In the genomic region with DNA sequence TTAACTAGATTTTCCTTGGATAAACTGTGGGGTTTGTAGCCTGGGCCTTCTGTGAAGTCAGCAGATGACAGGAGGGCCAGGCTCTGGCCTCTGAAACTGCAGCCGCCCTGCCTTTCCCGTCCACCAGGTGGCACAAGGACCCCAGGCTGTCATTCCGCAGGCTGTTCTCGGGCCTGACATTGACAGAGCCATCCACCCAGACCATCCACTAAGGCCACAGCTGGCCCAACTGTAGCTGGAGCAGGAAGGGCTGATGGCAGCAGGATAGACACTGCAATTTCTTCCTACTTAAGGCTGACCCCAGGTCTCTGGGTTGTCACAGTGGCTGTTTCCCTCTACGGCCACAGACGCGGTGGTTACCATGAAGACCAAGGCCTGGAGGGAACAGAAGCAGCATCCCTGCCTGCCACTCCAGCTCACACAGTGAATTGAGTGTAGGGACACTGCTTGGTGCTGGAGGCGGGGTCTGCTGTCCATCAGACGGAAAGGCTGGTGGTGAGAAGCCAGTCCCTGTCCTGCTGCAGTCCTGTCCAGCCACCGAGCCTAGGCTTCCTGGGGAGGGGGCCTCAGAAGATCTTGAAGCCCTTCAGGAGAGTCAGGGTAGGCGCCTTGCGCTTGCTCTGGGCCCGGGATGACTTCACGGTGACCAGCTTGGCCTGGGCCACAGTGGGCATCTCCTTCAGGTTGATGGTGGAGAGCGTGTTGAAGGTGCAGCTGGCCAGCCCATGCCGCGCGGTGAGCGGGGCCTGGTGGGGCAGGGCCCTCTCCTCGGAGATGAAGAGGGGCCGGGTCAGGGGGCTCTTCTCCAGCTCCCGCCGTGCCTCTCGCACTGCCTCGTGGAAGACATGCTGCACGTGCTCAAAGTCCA, we compare ENCODE assay signal across 10 cellular contexts. TPM values are rescaled to one million over a fixed set of nuclear protein-coding genes. Genes with fewer than 3 reads are reported as not detected.
A peak's percentile ranks its signal among the peaks of the same experiment; 100 is the strongest.
DNase-seq lines count a peak whose midpoint lies in the region; ATAC-seq, FAIRE-seq and TF ChIP-seq lines count a peak whose summit lies in the region.
"Had no signal": no experiment of that assay in that cellular context is flagged by ENCODE, and none has a peak within 500 bp of the region (broad histone marks: within the 10 kb centered on the region; RNA-seq: fewer than 3 reads in every experiment).

No MANE protein-coding gene starts in this region.

- H2AFZ ChIP-seq in endothelial cell of umbilical vein (ENCODE audit: low read depth, low read length) = no peak overlapping the region

- peak in 13 of 14 donors; percentile 31 to 75 (median 58) for DNase-seq in C1 segment of cervical spinal cord (lab: John Stamatoyannopoulos, UW)
- DNase-seq in GOT3 (lab: John Stamatoyannopoulos, UW) = peak; percentile 23
- DNase-seq in NCI-H524 treated with DMSO at 0.1 percent for 48 hours (lab: John Stamatoyannopoulos, UW) = peak; percentile 1
- peak; percentile 77 for DNase-seq in activated CD8-positive, alpha-beta T cell treated with anti-CD3 and anti-CD28 coated beads, Interleukin-2, amount 10 ng/mL, durations not matched to agents 7 days and 5 days
- peak; percentile 61 for DNase-seq in endothelial cell of umbilical vein (ENCODE audit: low read depth, low spot score)
- DNase-seq in midbrain (lab: John Stamatoyannopoulos, UW) = peak; percentile 67
- DNase-seq in stimulated activated naive CD4-positive, alpha-beta T cell (lab: John Stamatoyannopoulos, UW) = peak; percentile 15 to 58 (median 38)

- peak; percentile 83 for FAIRE-seq in endothelial cell of umbilical vein (lab: Jason Lieb, UNC)

- no peaks in the 10 kb centered on the region for H3K9me3 Mint-ChIP-seq in activated CD8-positive, alpha-beta T cell treated with anti-CD3 and anti-CD28 coated beads, Interleukin-2, amount 10 ng/mL, durations not matched to agents 7 days and 5 days (ENCODE audit: insufficient read depth)
- H3K9me3 Mint-ChIP-seq: IgD-negative memory B cell; stimulated activated naive CD8-positive, alpha-beta T cell treated with anti-CD3 and anti-CD28 coated beads, Interleukin-15, Interleukin-2, amounts not matched to agents 100 ng/mL and 50 ng/mL, for 24 hours had no signal

- H3K79me2 ChIP-seq in endothelial cell of umbilical vein (ENCODE audit: control insufficient read depth, insufficient read depth, low read length) = no peaks in the 10 kb centered on the region

- no peaks in the 10 kb centered on the region for H3K36me3 ChIP-seq in endothelial cell of umbilical vein (ENCODE audit: control insufficient read depth in 2 of 2, extremely low read depth in 1 of 2, insufficient read depth in 2 of 2, low read length in 2 of 2)

- POLR2A ChIA-PET in activated CD8-positive, alpha-beta T cell treated with anti-CD3 and anti-CD28 coated beads, Interleukin-2, amount 10 ng/mL, durations not matched to agents 7 days and 5 days (lab: Charles Lee) = no interaction called here
- POLR2A ChIA-PET in endothelial cell of umbilical vein (lab: Charles Lee) = no interaction called here

- no TSS peak for BruUV-seq in endothelial cell of umbilical vein (replicated peaks; lab: Mats Ljungman, UMichigan)

- H3K4me3 ChIP-seq in endothelial cell of umbilical vein (replicated peaks in 1 of 3; ENCODE audit: insufficient read depth in 1 of 3, low read depth in 1 of 3, low read length in 3 of 3) = no peak overlapping the region

- no peak overlapping the region for H3K27ac ChIP-seq in endothelial cell of umbilical vein (ENCODE audit: insufficient read depth, low read depth, low read length)

- TF ChIP-seq CTCF in endothelial cell of umbilical vein (IDR thresholded peaks at IDR 0.05; ENCODE audit: extremely low read depth in 1 of 2, insufficient read depth in 1 of 2, low read depth in 1 of 2, low read length in 2 of 2) = peak; percentile 91 to 96

- H3K36me3 Mint-ChIP-seq in activated CD8-positive, alpha-beta T cell treated with anti-CD3 and anti-CD28 coated beads, Interleukin-2, amount 10 ng/mL, durations not matched to agents 7 days and 5 days (ENCODE audit: low read depth) = no peaks in the 10 kb centered on the region
- H3K36me3 Mint-ChIP-seq: IgD-negative memory B cell had no signal

- no peaks in the 10 kb centered on the region for H4K20me1 ChIP-seq in endothelial cell of umbilical vein (replicated peaks; ENCODE audit: control insufficient read depth, extremely low read depth, insufficient read depth, low read length)

- no peak overlapping the region for H3K4me2 ChIP-seq in endothelial cell of umbilical vein (ENCODE audit: insufficient read depth, low read length)

- no peak overlapping the region for H3K27ac Mint-ChIP-seq in activated CD8-positive, alpha-beta T cell treated with anti-CD3 and anti-CD28 coated beads, Interleukin-2, amount 10 ng/mL, durations not matched to agents 7 days and 5 days
- H3K27ac Mint-ChIP-seq: stimulated activated naive CD8-positive, alpha-beta T cell treated with anti-CD3 and anti-CD28 coated beads, Interleukin-15, Interleukin-2, amounts not matched to agents 100 ng/mL and 50 ng/mL, for 24 hours had no signal

- peak; percentile 66 for ATAC-seq in activated CD8-positive, alpha-beta T cell treated with anti-CD3 and anti-CD28 coated beads, Interleukin-2, amount 10 ng/mL, durations not matched to agents 7 days and 5 days
- ATAC-seq in GM18873 (IDR thresholded peaks at IDR 0.05; ENCODE audit: low FRiP score, unreplicated experiment) = no peak

- TF ChIP-seq POLR2A in endothelial cell of umbilical vein (IDR thresholded peaks at IDR 0.05; ENCODE audit: low read depth, low read length) = no peak

- H3K4me3 Mint-ChIP-seq in activated CD8-positive, alpha-beta T cell treated with anti-CD3 and anti-CD28 coated beads, Interleukin-2, amount 10 ng/mL, durations not matched to agents 7 days and 5 days = no peak overlapping the region
- H3K4me3 Mint-ChIP-seq: stimulated activated naive CD8-positive, alpha-beta T cell treated with anti-CD3 and anti-CD28 coated beads, Interleukin-15, Interleukin-2, amounts not matched to agents 100 ng/mL and 50 ng/mL, for 24 hours had no signal

- no peaks in the 10 kb centered on the region for H3K27me3 ChIP-seq in endothelial cell of umbilical vein (ENCODE audit: control insufficient read depth in 2 of 2, insufficient read depth in 2 of 2, low read length in 2 of 2)

- no peaks in the 10 kb centered on the region for H3K9me1 ChIP-seq in endothelial cell of umbilical vein (replicated peaks; ENCODE audit: control insufficient read depth, extremely low read depth, insufficient read depth, low read length)

- H3K4me1 Mint-ChIP-seq in activated CD8-positive, alpha-beta T cell treated with anti-CD3 and anti-CD28 coated beads, Interleukin-2, amount 10 ng/mL, durations not matched to agents 7 days and 5 days (ENCODE audit: low read depth) = peaks cover 23% of the 10 kb centered on the region

- dilution Hi-C loops in endothelial cell of umbilical vein (cut with MboI; ENCODE audit: extremely low pct_ligation_motif_present, low sequenced_read_pairs) = no loop called here

- H3K4me1 ChIP-seq in endothelial cell of umbilical vein (ENCODE audit: control insufficient read depth, extremely low read depth, insufficient read depth, low read length) = peaks cover 9% of the 10 kb centered on the region

- CTCF ChIA-PET in activated CD8-positive, alpha-beta T cell treated with anti-CD3 and anti-CD28 coated beads, Interleukin-2, amount 10 ng/mL, durations not matched to agents 7 days and 5 days (lab: Charles Lee) = interaction anchor here (0.8 to 5.0 kb wide), 15 partner anchors 9 to 246 kb away, joined by 3 to 37 read pairs (median 6); partner anchors contain the start of gene KBTBD13
- CTCF ChIA-PET in endothelial cell of umbilical vein (lab: Charles Lee) = interaction anchor here (0.5 to 7.2 kb wide), 20 partner anchors 8 to 243 kb away, joined by 3 to 89 read pairs (median 4); partner anchors contain the start of genes KBTBD13 and RASL12

- no peak overlapping the region for H3K9ac ChIP-seq in endothelial cell of umbilical vein (replicated peaks; ENCODE audit: extremely low read depth, insufficient read depth, low read length)

- no peaks in the 10 kb centered on the region for H3K9me3 ChIP-seq in endothelial cell of umbilical vein (replicated peaks; ENCODE audit: control insufficient read depth, insufficient read depth, low read length)

- intact Hi-C loops in endothelial cell of umbilical vein (cut with micrococcal nuclease) = loop anchor here (1.0 to 2.0 kb wide), 6 partner anchors 24 to 242 kb away; partner anchors contain the start of gene RNU5A-1

- H3K27me3 Mint-ChIP-seq in activated CD8-positive, alpha-beta T cell treated with anti-CD3 and anti-CD28 coated beads, Interleukin-2, amount 10 ng/mL, durations not matched to agents 7 days and 5 days (ENCODE audit: low read depth) = peaks cover 5% of the 10 kb centered on the region
- H3K27me3 Mint-ChIP-seq: IgD-negative memory B cell; stimulated activated naive CD8-positive, alpha-beta T cell treated with anti-CD3 and anti-CD28 coated beads, Interleukin-15, Interleukin-2, amounts not matched to agents 100 ng/mL and 50 ng/mL, for 24 hours had no signal

RNA-seq across cellular contexts. Expression of gene SLC51B, which starts 9.4 kb away (rescaled TPM):
- not detected for total RNA-seq in activated CD8-positive, alpha-beta T cell treated with anti-CD3 and anti-CD28 coated beads, Interleukin-2, amount 10 ng/mL, durations not matched to agents 7 days and 5 days
- not detected in 2 replicates for total RNA-seq in endothelial cell of umbilical vein
- not detected in 2 replicates for polyA plus RNA-seq in endothelial cell of umbilical vein
- polyA plus RNA-seq in endothelial cell of umbilical vein (2011; cell fraction: cytosol; rRNA removed) = not detected in 2 replicates
- polyA plus RNA-seq in endothelial cell of umbilical vein (2011; cell fraction: nucleus; rRNA removed) = not detected in 2 replicates
- not detected in 2 replicates for polyA plus RNA-seq in endothelial cell of umbilical vein (2012)
- not detected in 2 replicates for polyA minus RNA-seq in endothelial cell of umbilical vein
- polyA minus RNA-seq in endothelial cell of umbilical vein (2011; cell fraction: cytosol; rRNA and poly(A)+ RNA removed) = not detected
- polyA minus RNA-seq in endothelial cell of umbilical vein (2011; cell fraction: nucleus; rRNA and poly(A)+ RNA removed) = not detected in 2 replicates
- polyA plus RNA-seq: IgD-negative memory B cell had no signal

RNA-seq across cellular contexts. Expression of gene RASL12, which starts 13.2 kb away (rescaled TPM):
- total RNA-seq in activated CD8-positive, alpha-beta T cell treated with anti-CD3 and anti-CD28 coated beads, Interleukin-2, amount 10 ng/mL, durations not matched to agents 7 days and 5 days = not detected
- not detected in 2 replicates for total RNA-seq in endothelial cell of umbilical vein
- not detected in 2 replicates for polyA plus RNA-seq in endothelial cell of umbilical vein
- polyA plus RNA-seq in endothelial cell of umbilical vein (2011; cell fraction: cytosol; rRNA removed) = not detected in 2 replicates
- not detected in 2 replicates for polyA plus RNA-seq in endothelial cell of umbilical vein (2011; cell fraction: nucleus; rRNA removed)
- not detected in 2 replicates for polyA plus RNA-seq in endothelial cell of umbilical vein (2012)
- polyA minus RNA-seq in endothelial cell of umbilical vein = not detected in 2 replicates
- polyA minus RNA-seq in endothelial cell of umbilical vein (2011; cell fraction: cytosol; rRNA and poly(A)+ RNA removed) = not detected
- not detected in 2 replicates for polyA minus RNA-seq in endothelial cell of umbilical vein (2011; cell fraction: nucleus; rRNA and poly(A)+ RNA removed)
- polyA plus RNA-seq: IgD-negative memory B cell had no signal

RNA-seq across cellular contexts. Expression of gene KBTBD13, which starts 22.0 kb away (rescaled TPM):
- not detected for total RNA-seq in activated CD8-positive, alpha-beta T cell treated with anti-CD3 and anti-CD28 coated beads, Interleukin-2, amount 10 ng/mL, durations not matched to agents 7 days and 5 days
- not detected in 2 replicates for total RNA-seq in endothelial cell of umbilical vein
- polyA plus RNA-seq in endothelial cell of umbilical vein = not detected in 2 replicates
- polyA plus RNA-seq in endothelial cell of umbilical vein (2011; cell fraction: cytosol; rRNA removed) = not detected in 2 replicates
- polyA plus RNA-seq in endothelial cell of umbilical vein (2011; cell fraction: nucleus; rRNA removed) = not detected in 2 replicates
- polyA plus RNA-seq in endothelial cell of umbilical vein (2012) = not detected in 2 replicates
- not detected in 2 replicates for polyA minus RNA-seq in endothelial cell of umbilical vein
- not detected for polyA minus RNA-seq in endothelial cell of umbilical vein (2011; cell fraction: cytosol; rRNA and poly(A)+ RNA removed)
- polyA minus RNA-seq in endothelial cell of umbilical vein (2011; cell fraction: nucleus; rRNA and poly(A)+ RNA removed) = not detected in 2 replicates
- polyA plus RNA-seq: IgD-negative memory B cell had no signal

RNA-seq across cellular contexts. Expression of gene MTFMT, which starts 25.1 kb away (rescaled TPM):
- 10 to 100 TPM; 16.2 to 19.3 TPM for total RNA-seq in activated CD8-positive, alpha-beta T cell treated with anti-CD3 and anti-CD28 coated beads, Interleukin-2, amount 10 ng/mL, durations not matched to agents 7 days and 5 days
- 13.6 and 20.4 TPM in 2 replicates for total RNA-seq in endothelial cell of umbilical vein
- polyA plus RNA-seq in endothelial cell of umbilical vein = 5.3 and 7.5 TPM in 2 replicates
- 6.5 and 7.5 TPM in 2 replicates for polyA plus RNA-seq in endothelial cell of umbilical vein (2011; cell fraction: cytosol; rRNA removed)
- polyA plus RNA-seq in endothelial cell of umbilical vein (2011; cell fraction: nucleus; rRNA removed) = 4.2 and 5.6 TPM in 2 replicates
- 10.0 and 12.4 TPM in 2 replicates for polyA plus RNA-seq in endothelial cell of umbilical vein (2012)
- polyA minus RNA-seq in endothelial cell of umbilical vein = 5.0 and 5.6 TPM in 2 replicates
- polyA minus RNA-seq in endothelial cell of umbilical vein (2011; cell fraction: cytosol; rRNA and poly(A)+ RNA removed) = 14.2 TPM
- 4.3 and 4.9 TPM in 2 replicates for polyA minus RNA-seq in endothelial cell of umbilical vein (2011; cell fraction: nucleus; rRNA and poly(A)+ RNA removed)

Comparison
In these comparisons a context has a peak if more than half of its experiments do, and no peak if none do; other contexts are left out.
1. DNase-seq: peak in every context shown above with its lines; median percentile 77 in activated CD8-positive, alpha-beta T cell treated with anti-CD3 and anti-CD28 coated beads, Interleukin-2, amount 10 ng/mL, durations not matched to agents 7 days and 5 days; 67 in midbrain; 61 in endothelial cell of umbilical vein; 58 in C1 segment of cervical spinal cord; 38 in stimulated activated naive CD4-positive, alpha-beta T cell; 23 in GOT3; 1 in NCI-H524 treated with DMSO at 0.1 percent for 48 hours.